Comparison of ENCODE assay signal across 14 cellular contexts in the genomic region with DNA sequence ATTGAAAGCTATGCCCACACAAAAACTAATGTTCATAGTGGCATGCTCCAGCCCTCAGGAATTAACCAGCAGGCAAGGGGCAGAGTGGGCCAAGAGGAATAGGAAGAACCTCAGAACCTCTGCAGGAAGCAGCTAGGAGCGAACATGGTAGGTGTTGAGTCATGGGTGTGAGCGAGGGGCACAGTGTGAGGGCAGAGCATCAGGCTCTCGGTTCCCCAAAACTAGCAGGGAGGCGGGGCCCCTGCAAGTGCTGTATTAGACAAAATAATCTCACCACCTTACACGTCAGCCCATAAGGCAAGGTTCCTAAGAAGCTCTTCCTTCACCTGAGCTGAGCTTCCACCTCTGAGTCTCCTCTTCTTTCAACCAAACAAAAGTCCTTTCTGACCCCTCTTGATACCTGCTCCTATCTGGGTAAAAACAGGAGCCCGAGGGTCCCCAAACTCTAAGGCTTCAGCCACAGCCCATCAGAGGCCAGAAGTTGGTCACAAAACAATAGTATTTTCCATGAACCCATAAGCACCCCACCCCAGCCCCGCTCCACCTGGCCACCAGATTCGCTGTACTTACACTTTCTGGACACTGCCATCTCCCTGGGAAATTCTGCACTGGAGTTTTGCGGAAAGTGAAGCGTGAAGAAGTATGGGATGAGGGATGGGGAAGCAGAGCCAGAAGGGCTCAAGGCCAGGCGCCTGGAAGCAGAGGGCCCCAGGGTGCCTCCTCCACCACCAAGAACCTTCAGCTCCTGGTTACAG. TPM values are rescaled to one million over a fixed set of nuclear protein-coding genes. Genes with fewer than 3 reads are reported as not detected.
A peak's percentile ranks its signal among the peaks of the same experiment; 100 is the strongest.
DNase-seq lines count a peak whose midpoint lies in the region; ATAC-seq and TF ChIP-seq lines count a peak whose summit lies in the region.
"Had no signal": no experiment of that assay in that cellular context is flagged by ENCODE, and none has a peak within 500 bp of the region (broad histone marks: within the 10 kb centered on the region; RNA-seq: fewer than 3 reads in every experiment).

No MANE protein-coding gene starts in this region.

- H3K36me3 ChIP-seq in Karpas-422 (ENCODE audit: insufficient read depth, low read length) (no peaks in the 10 kb centered on the region), suprapubic skin (no peaks in the 10 kb centered on the region)

- TF ChIP-seq POLR2A in suprapubic skin (IDR thresholded peaks at IDR 0.05) = no peak

- no peak overlapping the region for H3K4me3 ChIP-seq in Karpas-422 (ENCODE audit: low read length)
- H3K4me3 ChIP-seq in suprapubic skin = no peak overlapping the region
- H3K4me3 ChIP-seq: body of pancreas, lung had no signal

- DNase-seq in Right ventricle myocardium superior = no peak
- no peak for DNase-seq in Right ventricle myocardium inferior (ENCODE audit: missing footprints)
- peak; percentile 50 for DNase-seq in Karpas-422
- no peak for DNase-seq in suprapubic skin (ENCODE audit: low spot score in 2 of 2)
- DNase-seq in NCI-H526 (lab: John Stamatoyannopoulos, UW) = no peak
- DNase-seq in stimulated activated naive CD4-positive, alpha-beta T cell treated with Interleukin-2 at 50 U/mL for 16 hours (lab: John Stamatoyannopoulos, UW) = no peak
- DNase-seq: 8988T, NCI-H1930, SK-N-SH had no signal

- H3K9me3 ChIP-seq in Karpas-422 (ENCODE audit: low read length) (no peaks in the 10 kb centered on the region), suprapubic skin (no peaks in the 10 kb centered on the region)
- H3K9me3 ChIP-seq: body of pancreas, SK-N-SH had no signal

- no peaks in the 10 kb centered on the region for H3K9me2 ChIP-seq in Karpas-422 (replicated peaks; ENCODE audit: insufficient read depth, low read length)
- H3K9me2 ChIP-seq: SK-N-SH had no signal

- peak overlapping the region; percentile 52 for H3K27ac Mint-ChIP-seq in stimulated activated memory B cell treated with anti-CD40 and anti-IgM and Interleukin-4, amounts not matched to agents 10 μg/mL and 1 μg/mL and 100 μg/mL, for 72 hours

- H3K79me2 ChIP-seq in Karpas-422 (ENCODE audit: low read length) = no peaks in the 10 kb centered on the region

- H3K9me3 Mint-ChIP-seq in stimulated activated memory B cell treated with anti-CD40 and anti-IgM and Interleukin-4, amounts not matched to agents 10 μg/mL and 1 μg/mL and 100 μg/mL, for 72 hours = no peaks in the 10 kb centered on the region

- 74% methylated on average over 11 of the region's 11 CpGs for WGBS in suprapubic skin

- TF ChIP-seq CTCF in suprapubic skin (IDR thresholded peaks at IDR 0.05) = no peak

- intact Hi-C loops in Right ventricle myocardium superior (cut with DNase I) (no loop called here), Right ventricle myocardium inferior (cut with DNase I) (no loop called here)

- TF ChIP-seq EP300 in suprapubic skin (IDR thresholded peaks at IDR 0.05) = no peak

- H3K27me3 ChIP-seq in Karpas-422 (ENCODE audit: low read length) = no peaks in the 10 kb centered on the region
- H3K27me3 ChIP-seq in suprapubic skin = peaks cover 14% of the 10 kb centered on the region

- ATAC-seq in Right ventricle myocardium superior (ENCODE audit: poor library complexity) (peak; percentile 36), Right ventricle myocardium inferior (no peak), HG02610 (IDR thresholded peaks at IDR 0.05; ENCODE audit: unreplicated experiment) (peak; percentile 71)
- peak; percentile 85 for ATAC-seq in stimulated activated memory B cell treated with anti-CD40 and anti-IgM and Interleukin-4, amounts not matched to agents 10 μg/mL and 1 μg/mL and 100 μg/mL, for 72 hours
- ATAC-seq: body of pancreas had no signal

- H2AFZ ChIP-seq in Karpas-422 (ENCODE audit: low read length) = no peak overlapping the region

- peaks cover 39% of the 10 kb centered on the region for H3K27me3 Mint-ChIP-seq in stimulated activated memory B cell treated with anti-CD40 and anti-IgM and Interleukin-4, amounts not matched to agents 10 μg/mL and 1 μg/mL and 100 μg/mL, for 72 hours

- no peaks in the 10 kb centered on the region for H3K4me1 ChIP-seq in Karpas-422 (ENCODE audit: low read length)
- peaks cover 6% of the 10 kb centered on the region for H3K4me1 ChIP-seq in suprapubic skin

- peaks cover 16% of the 10 kb centered on the region for H3K4me1 Mint-ChIP-seq in stimulated activated memory B cell treated with anti-CD40 and anti-IgM and Interleukin-4, amounts not matched to agents 10 μg/mL and 1 μg/mL and 100 μg/mL, for 72 hours

- no peaks in the 10 kb centered on the region for H4K20me1 ChIP-seq in Karpas-422 (ENCODE audit: insufficient read depth, low read depth, low read length)

- no peaks in the 10 kb centered on the region for H3K36me3 Mint-ChIP-seq in stimulated activated memory B cell treated with anti-CD40 and anti-IgM and Interleukin-4, amounts not matched to agents 10 μg/mL and 1 μg/mL and 100 μg/mL, for 72 hours

- H3K27ac ChIP-seq in Karpas-422 (ENCODE audit: low read length) = no peak overlapping the region
- H3K27ac ChIP-seq in suprapubic skin = no peak overlapping the region
- H3K27ac ChIP-seq: body of pancreas had no signal

- H3K4me2 ChIP-seq in Karpas-422 (ENCODE audit: low read depth, low read length, poor library complexity, severe bottlenecking) = no peak overlapping the region
- H3K4me2 ChIP-seq: SK-N-SH had no signal

- H3K9ac ChIP-seq in Karpas-422 (ENCODE audit: low read length) = no peak overlapping the region
- H3K9ac ChIP-seq: SK-N-SH had no signal

- H3K4me3 Mint-ChIP-seq in stimulated activated memory B cell treated with anti-CD40 and anti-IgM and Interleukin-4, amounts not matched to agents 10 μg/mL and 1 μg/mL and 100 μg/mL, for 72 hours = no peak overlapping the region

RNA-seq across cellular contexts. Expression of a gene that starts 5.3 kb away (rescaled TPM):
- not detected for total RNA-seq in Right ventricle myocardium superior
- not detected for total RNA-seq in Right ventricle myocardium inferior
- total RNA-seq in Karpas-422 (2014; rRNA removed; shearing (Covaris generic); ENCODE audit: low replicate concordance) = 0.11 TPM in 1 of 2 replicates, not detected in the other
- total RNA-seq in suprapubic skin = not detected
- total RNA-seq: body of pancreas, G401 had no signal
